In the genomic region with DNA sequence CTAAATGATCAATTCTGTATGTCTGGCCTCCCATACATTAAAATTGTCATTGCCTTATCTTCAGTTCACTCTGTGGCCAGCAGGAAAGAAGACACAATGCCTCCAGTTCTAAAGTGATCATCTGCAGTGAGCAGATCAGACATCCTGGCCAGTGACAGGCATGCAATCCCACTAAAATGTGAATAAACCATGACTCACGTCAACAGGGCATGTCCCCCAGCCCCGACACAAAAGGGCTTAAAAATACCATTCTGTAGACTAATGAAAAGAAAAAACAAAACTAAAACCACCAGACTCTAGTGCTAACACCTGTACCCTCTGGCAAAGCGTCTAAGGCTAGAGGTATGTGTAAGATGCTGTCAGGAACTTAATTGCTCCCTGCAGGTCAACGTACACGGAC, we compare ENCODE assay signal across 17 cellular contexts. TPM values are rescaled to one million over a fixed set of nuclear protein-coding genes. Genes with fewer than 3 reads are reported as not detected.
DNase-seq lines count a peak whose midpoint lies in the region; ATAC-seq and TF ChIP-seq lines count a peak whose summit lies in the region.
"Had no signal": no experiment of that assay in that cellular context is flagged by ENCODE, and none has a peak within 500 bp of the region (broad histone marks: within the 10 kb centered on the region; RNA-seq: fewer than 3 reads in every experiment).

No MANE protein-coding gene starts in this region.

- H2BK5ac ChIP-seq in trophoblast cell (ENCODE audit: low read depth, low read length, poor library complexity): no peak overlapping the region

- peaks cover 33% of the 10 kb centered on the region for H3K36me3 ChIP-seq in PC-3 (ENCODE audit: low read depth, low read length)
- peaks cover 25 to 35% of the 10 kb centered on the region in 2 experiments for H3K36me3 ChIP-seq in trophoblast cell (ENCODE audit: control insufficient read depth in 1 of 2, insufficient read depth in 2 of 2, low read length in 2 of 2)

- H3K27me3 ChIP-seq in PC-3 (ENCODE audit: low read length): no peaks in the 10 kb centered on the region
- H3K27me3 ChIP-seq in trophoblast cell (ENCODE audit: insufficient read depth, low read length): no peaks in the 10 kb centered on the region

- no peak overlapping the region for H2BK12ac ChIP-seq in trophoblast cell (ENCODE audit: low read length)

- H3K4me2 ChIP-seq in PC-3 (ENCODE audit: low read length) (peak overlapping the region; percentile 52), trophoblast cell (ENCODE audit: low read length) (no peak overlapping the region)

- intact Hi-C loops in PC-3 (cut with micrococcal nuclease): loop anchor here (1.0 kb wide), 1 partner anchor 20 kb away; no protein-coding TSS in a partner anchor

- CTCF ChIA-PET in PC-3 (lab: Charles Lee): no interaction called here

- no peak overlapping the region for H2AK5ac ChIP-seq in trophoblast cell (ENCODE audit: low read length)

- no peak for TF ChIP-seq CTCF in PC-3 (conservative IDR thresholded peaks at IDR 0.05; ENCODE audit: low read depth, low read length)
- no peak for TF ChIP-seq CTCF in epithelial cell of esophagus (IDR thresholded peaks at IDR 0.05; ENCODE audit: insufficient read depth, low read depth, low read length, missing control alignments)

- no peak overlapping the region for H4K8ac ChIP-seq in trophoblast cell (ENCODE audit: low read depth, low read length)

- H3F3A ChIP-seq in PC-3 (ENCODE audit: low read length, unreplicated experiment): no peaks in the 10 kb centered on the region

- no peaks in the 10 kb centered on the region for H3K9me2 ChIP-seq in PC-3 (replicated peaks; ENCODE audit: low read length)

- no peak overlapping the region for H3K9ac ChIP-seq in PC-3 (ENCODE audit: low read length)
- no peak overlapping the region for H3K9ac ChIP-seq in trophoblast cell (ENCODE audit: low read length)

- no peak overlapping the region for H3K4ac ChIP-seq in trophoblast cell (ENCODE audit: low read depth, low read length)

- WGBS in trophoblast cell (ENCODE audit: extremely low coverage, insufficient coverage, insufficient read length): no CpG with 5 or more reads among the region's 5 CpGs

- H3K79me2 ChIP-seq in PC-3 (ENCODE audit: low read length): no peaks in the 10 kb centered on the region
- H3K79me2 ChIP-seq in trophoblast cell (ENCODE audit: control insufficient read depth, insufficient read depth, low read length, poor library complexity): no peaks in the 10 kb centered on the region

- no peak overlapping the region for H4K91ac ChIP-seq in trophoblast cell (ENCODE audit: low read depth, low read length)

- POLR2A ChIA-PET in PC-3 (lab: Charles Lee; ENCODE audit: unreplicated experiment): no interaction called here

- H4K12ac ChIP-seq in trophoblast cell (ENCODE audit: low read depth, low read length): no peak overlapping the region

- H2AFZ ChIP-seq in PC-3 (ENCODE audit: low read length) (no peak overlapping the region), trophoblast cell (ENCODE audit: insufficient read depth, low read length, poor library complexity) (no peak overlapping the region)

- H3K4me3 ChIP-seq in PC-3 (ENCODE audit: low read length): peak overlapping the region; percentile 15; the same call in 1 of the 2 replicates
- no peak overlapping the region for H3K4me3 ChIP-seq in epithelial cell of esophagus (ENCODE audit: low read length)
- H3K4me3 ChIP-seq in trophoblast cell (ENCODE audit: low read depth, low read length): no peak overlapping the region

- H3K27ac ChIP-seq in PC-3 (ENCODE audit: low read length): peak overlapping the region; percentile 81
- H3K27ac ChIP-seq in trophoblast cell (ENCODE audit: low read depth, low read length): no peak overlapping the region
- H3K27ac ChIP-seq: HL-60, VCaP had no signal

- no peaks in the 10 kb centered on the region for H3K79me1 ChIP-seq in trophoblast cell (ENCODE audit: low read length)

- peaks cover 52% of the 10 kb centered on the region for H3K4me1 ChIP-seq in PC-3 (ENCODE audit: insufficient read depth, low read length)
- no peaks in the 10 kb centered on the region for H3K4me1 ChIP-seq in trophoblast cell (ENCODE audit: control insufficient read depth in 1 of 2, insufficient read depth in 2 of 2, low read length in 2 of 2)

- peak; percentile 84 for ATAC-seq in PC-3
- ATAC-seq in GM18520 (IDR thresholded peaks at IDR 0.05; ENCODE audit: unreplicated experiment): no peak
- ATAC-seq in GM19324 (IDR thresholded peaks at IDR 0.05; ENCODE audit: low FRiP score, unreplicated experiment): no peak

- BruUV-seq in PC-3 (replicated peaks; lab: Mats Ljungman, UMichigan): no TSS peak

- no peak overlapping the region for H3K14ac ChIP-seq in trophoblast cell (ENCODE audit: low read length)

- peak; percentile 23 for DNase-seq in GM04504 (ENCODE audit: low read depth)
- peak; percentile 90 for DNase-seq in PC-3
- DNase-seq in epithelial cell of esophagus (ENCODE audit: low read depth): peak; percentile 87
- DNase-seq in trophoblast cell: peak; percentile 94 to 97
- no peak for DNase-seq in SKM-1 (lab: John Stamatoyannopoulos, UW; ENCODE audit: unreplicated experiment)
- no peak for DNase-seq in GM19238 (ENCODE audit: insufficient read length, low spot score)
- DNase-seq: activated naive CD4-positive, alpha-beta T cell treated with anti-CD3 and anti-CD28 coated beads for 36 hours; CD8-positive, alpha-beta memory T cell; central memory CD4-positive, alpha-beta T cell; mesendoderm; NCI-H2029 treated with DMSO at 0.1 percent for 48 hours; occipital lobe had no signal

- no peak overlapping the region for H2BK120ac ChIP-seq in trophoblast cell (ENCODE audit: insufficient read depth, low read length, poor library complexity)

- no peak overlapping the region for H3K23ac ChIP-seq in trophoblast cell (ENCODE audit: low read length)

- no peaks in the 10 kb centered on the region for H4K20me1 ChIP-seq in PC-3 (ENCODE audit: low read length)

- H3K18ac ChIP-seq in trophoblast cell (ENCODE audit: low read length): no peak overlapping the region

- H3K9me3 ChIP-seq in PC-3 (ENCODE audit: low read length): no peaks in the 10 kb centered on the region
- peaks cover 1% of the 10 kb centered on the region for H3K9me3 ChIP-seq in trophoblast cell (ENCODE audit: insufficient read depth, low read depth, low read length)

RNA-seq across cellular contexts. Expression of gene DDX31, which starts 38.5 kb away (rescaled TPM):
- total RNA-seq in PC-3 (2014; rRNA removed): 14.2 and 14.6 TPM in 2 replicates
- 8.0 and 8.5 TPM in 2 replicates for polyA plus RNA-seq in trophoblast cell (2013)

RNA-seq across cellular contexts. Expression of gene GTF3C4, which starts 39.0 kb away (rescaled TPM):
- total RNA-seq in PC-3 (2014; rRNA removed): 9.8 and 11.9 TPM in 2 replicates
- 9.4 and 9.5 TPM in 2 replicates for polyA plus RNA-seq in trophoblast cell (2013)

RNA-seq across cellular contexts. Expression of gene BARHL1, which starts 48.9 kb away (rescaled TPM):
- total RNA-seq in PC-3 (2014; rRNA removed): not detected in 2 replicates
- not detected in 2 replicates for polyA plus RNA-seq in trophoblast cell (2013)
- total RNA-seq: activated naive CD4-positive, alpha-beta T cell treated with anti-CD3 and anti-CD28 coated beads for 36 hours; CD8-positive, alpha-beta memory T cell; H4; occipital lobe had no signal
- polyA plus RNA-seq: CD8-positive, alpha-beta memory T cell had no signal

Comparison
In these comparisons a context has a peak if more than half of its experiments do, and no peak if none do; other contexts are left out.
1. DNase-seq: peak in GM04504 (single experiment), PC-3 (single experiment), epithelial cell of esophagus (single experiment) and trophoblast cell (2 of 2); none in SKM-1 (single experiment) and GM19238 (single experiment).